8 cellular contexts compared by ENCODE assay signal in the genomic region with DNA sequence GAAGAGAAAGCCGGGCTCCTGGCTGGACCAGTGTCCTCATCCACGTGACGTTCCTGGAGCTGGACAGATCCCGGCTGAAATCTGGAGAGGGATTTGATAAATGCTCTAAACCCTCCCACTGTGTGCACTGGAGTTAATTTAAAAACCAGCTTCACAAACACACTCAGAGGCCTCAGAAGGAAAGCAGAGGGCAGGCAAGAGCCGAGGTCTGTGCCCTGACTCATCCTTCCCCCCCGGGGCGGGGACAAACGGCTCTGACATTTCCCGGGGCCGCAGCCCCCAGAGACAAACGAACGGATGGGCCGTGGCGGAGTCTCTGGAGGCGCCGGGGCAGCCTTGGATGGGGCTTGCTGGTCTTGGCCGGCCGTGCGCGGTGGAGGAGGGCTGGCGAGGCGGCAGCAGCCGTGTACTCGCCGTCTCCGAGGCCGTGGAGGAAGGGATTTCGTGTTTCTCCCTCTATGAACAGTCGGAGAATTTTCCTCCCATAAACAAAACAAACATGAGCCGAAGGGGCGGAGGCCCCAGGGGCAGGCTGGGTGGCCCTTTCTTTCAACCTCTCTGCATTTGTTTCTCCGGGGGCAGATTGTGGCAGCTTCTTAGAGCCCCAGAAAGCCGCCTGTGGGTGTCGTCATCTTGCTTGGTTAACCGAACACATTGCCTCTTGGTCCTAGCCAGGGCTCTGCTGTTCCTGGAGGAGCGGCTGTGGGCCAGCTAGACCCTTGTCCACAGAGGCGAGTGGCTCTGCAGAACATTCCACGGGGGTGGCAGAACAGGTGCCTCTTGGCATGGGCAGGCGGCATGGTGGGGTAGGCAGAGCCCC.
A peak's percentile ranks its signal among the peaks of the same experiment; 100 is the strongest.
DNase-seq lines count a peak whose midpoint lies in the region; ATAC-seq and TF ChIP-seq lines count a peak whose summit lies in the region.

No MANE protein-coding gene starts in this region.

- H3K4me3 ChIP-seq in H7 (ENCODE audit: insufficient read depth, low read depth, low read length) (peak overlapping the region; percentile 9; the same call in 1 of the 2 replicates), WERI-Rb-1 (ENCODE audit: low read depth, low read length) (no peak overlapping the region), coronary artery (peak overlapping the region; percentile 68), right lobe of liver (peak overlapping the region in 2 of 3 donors; percentile 17 to 61)

- intact Hi-C loops in right lobe of liver (cut with DNase I), result no loop called here

- TF ChIP-seq CTCF in WERI-Rb-1 (IDR thresholded peaks at IDR 0.05; ENCODE audit: low read depth, low read length) (peak; percentile 31; the same call in 1 of the 2 replicates), coronary artery (IDR thresholded peaks at IDR 0.05) (no peak), right lobe of liver (IDR thresholded peaks at IDR 0.05) (peak in 3 of 4 donors; percentile 21 to 56 (median 28))

- H3K36me3 ChIP-seq in H7 (replicated peaks; ENCODE audit: control insufficient read depth, insufficient read depth, low read length) (no peaks in the 10 kb centered on the region), WERI-Rb-1 (no peaks in the 10 kb centered on the region), right lobe of liver (no peaks in the 10 kb centered on the region)

- DNase-seq in H7, result peak; percentile 90
- DNase-seq in WERI-Rb-1, result no peak
- no peak for DNase-seq in coronary artery (ENCODE audit: low spot score)
- peak; percentile 58 to 76 (median 68) for DNase-seq in right lobe of liver
- DNase-seq in stimulated activated CD4-positive, alpha-beta T cell treated with anti-CD3 and anti-CD28 coated beads, TNF-alpha, amount 100 ng/mL, for 48 hours (ENCODE audit: low read depth in 3 of 3), result peak; percentile 10 to 42 (median 30)
- DNase-seq in 8988T, result no peak

- H3K27me3 ChIP-seq in H7 (ENCODE audit: control insufficient read depth, insufficient read depth, low read length), result peaks cover 2% of the 10 kb centered on the region; the same call in 1 of the 2 replicates
- no peaks in the 10 kb centered on the region for H3K27me3 ChIP-seq in WERI-Rb-1 (ENCODE audit: insufficient read depth, low read depth, severe bottlenecking)
- no peaks in the 10 kb centered on the region for H3K27me3 ChIP-seq in right lobe of liver

- H3K27ac ChIP-seq in WERI-Rb-1, result no peak overlapping the region
- peak overlapping the region; percentile 41 to 72 for H3K27ac ChIP-seq in coronary artery
- peak overlapping the region in 1 of 3 donors; percentile 75 for H3K27ac ChIP-seq in right lobe of liver

- ATAC-seq in right lobe of liver (peak; percentile 91 to 99 (median 95)), HG03280 (IDR thresholded peaks at IDR 0.05; ENCODE audit: unreplicated experiment) (no peak), HG03469 (IDR thresholded peaks at IDR 0.05; ENCODE audit: unreplicated experiment) (no peak)

- peaks cover 0 to 11% (median 0%) of the 10 kb centered on the region in 4 donors for H3K4me1 ChIP-seq in right lobe of liver

- H3K9me3 ChIP-seq in WERI-Rb-1 (ENCODE audit: severe bottlenecking) (no peaks in the 10 kb centered on the region), right lobe of liver (no peaks in the 10 kb centered on the region)

- TF ChIP-seq POLR2A in right lobe of liver (IDR thresholded peaks at IDR 0.05), result no peak

- WGBS in right lobe of liver (ENCODE audit: insufficient coverage, low coverage, low lambda C conversion rate, missing lambda C conversion rate), result 25% methylated on average over 8 of the region's 39 CpGs

Comparison
In these comparisons a context has a peak if more than half of its experiments do, and no peak if none do; other contexts are left out.
1. DNase-seq: peak in H7 (single experiment), right lobe of liver (3 of 3) and stimulated activated CD4-positive, alpha-beta T cell treated with anti-CD3 and anti-CD28 coated beads, TNF-alpha, amount 100 ng/mL, for 48 hours (3 of 3); none in WERI-Rb-1 (single experiment), coronary artery (single experiment) and 8988T (single experiment).
2. ATAC-seq: peak in right lobe of liver (4 of 4); none in HG03280 (single experiment) and HG03469 (single experiment).